Comparison of ENCODE assay signal across 17 cellular contexts in the genomic region with DNA sequence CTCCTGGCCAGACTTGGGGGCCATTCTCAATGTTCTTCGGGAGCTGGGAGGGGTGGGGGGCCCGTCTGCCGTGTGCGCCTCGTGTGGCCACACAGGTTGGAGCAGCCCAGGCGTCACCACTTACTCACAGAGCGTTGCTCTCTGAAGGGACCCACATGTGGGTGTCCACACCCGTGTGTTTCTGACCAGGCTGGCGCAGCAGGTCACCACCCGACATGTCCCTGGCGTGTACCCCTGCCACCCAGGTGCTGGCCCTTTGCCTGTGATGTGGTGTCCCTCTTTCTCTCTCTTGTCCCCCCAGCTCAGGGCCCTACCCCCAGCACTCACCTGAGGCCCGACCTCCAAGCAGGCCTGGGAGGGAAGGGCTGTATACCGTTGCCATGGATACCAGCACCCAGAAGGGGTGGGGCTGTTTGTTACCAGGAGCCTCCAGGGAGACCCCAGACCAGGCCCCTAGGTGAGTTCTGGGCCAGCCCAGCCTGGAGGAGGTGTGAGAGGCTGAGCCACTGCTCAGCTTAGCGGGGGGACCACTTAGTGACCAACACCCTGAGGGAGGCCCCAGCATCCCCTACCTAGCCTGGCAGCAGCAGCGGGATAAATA. TPM values are rescaled to one million over a fixed set of nuclear protein-coding genes. Genes with fewer than 3 reads are reported as not detected.
DNase-seq lines count a peak whose midpoint lies in the region; ATAC-seq lines count a peak whose summit lies in the region.
"Had no signal": no experiment of that assay in that cellular context is flagged by ENCODE, and none has a peak within 500 bp of the region (broad histone marks: within the 10 kb centered on the region; RNA-seq: fewer than 3 reads in every experiment).

No MANE protein-coding gene starts in this region.

- H3K79me2 ChIP-seq in Karpas-422 (ENCODE audit: low read length), result 0 out of 2 replicates have a peak, but pooled peaks cover 4% of the 10 kb centered on the region

- intact Hi-C loops in activated CD4-positive, alpha-beta T cell treated with anti-CD3 and anti-CD28 coated beads, Interleukin-2, amount 10 ng/mL, durations not matched to agents 24 days and 14 days (cut with micrococcal nuclease), result no loop called here

- H3K4me2 ChIP-seq in Karpas-422 (ENCODE audit: low read depth, low read length, poor library complexity, severe bottlenecking), result peak overlapping the region; percentile 87

- ATAC-seq in effector memory CD8-positive, alpha-beta T cell (replicated peaks), result no peak
- no peak for ATAC-seq in stimulated activated effector memory CD8-positive, alpha-beta T cell treated with anti-CD3 and anti-CD28 coated beads, Interleukin-12 subunit alpha, Interleukin-12 subunit beta, amount 100 ng/mL, for 72 hours
- ATAC-seq: heart right ventricle had no signal

- no peak overlapping the region for H3K4me3 Mint-ChIP-seq in activated CD4-positive, alpha-beta T cell treated with anti-CD3 and anti-CD28 coated beads, Interleukin-2, amount 10 ng/mL, durations not matched to agents 24 days and 14 days
- H3K4me3 Mint-ChIP-seq in effector memory CD8-positive, alpha-beta T cell, result peak overlapping the region; percentile 84 to 87
- H3K4me3 Mint-ChIP-seq in stimulated activated effector memory CD8-positive, alpha-beta T cell treated with anti-CD3 and anti-CD28 coated beads, Interleukin-12 subunit alpha, Interleukin-12 subunit beta, amount 100 ng/mL, for 72 hours, result peak overlapping the region; percentile 85

- H3K27me3 Mint-ChIP-seq in activated CD4-positive, alpha-beta T cell treated with anti-CD3 and anti-CD28 coated beads, Interleukin-2, amount 10 ng/mL, durations not matched to agents 24 days and 14 days, result peaks cover 15% of the 10 kb centered on the region
- no peaks in the 10 kb centered on the region for H3K27me3 Mint-ChIP-seq in effector memory CD8-positive, alpha-beta T cell

- no peaks in the 10 kb centered on the region for H3K9me3 ChIP-seq in Karpas-422 (ENCODE audit: low read length)
- H3K9me3 ChIP-seq: heart right ventricle, prostate gland, suprapubic skin had no signal

- peaks cover 30% of the 10 kb centered on the region for H3K4me1 ChIP-seq in Karpas-422 (ENCODE audit: low read length)

- no peak overlapping the region for H3K27ac Mint-ChIP-seq in activated CD4-positive, alpha-beta T cell treated with anti-CD3 and anti-CD28 coated beads, Interleukin-2, amount 10 ng/mL, durations not matched to agents 24 days and 14 days
- H3K27ac Mint-ChIP-seq in effector memory CD8-positive, alpha-beta T cell, result peak overlapping the region in 1 of 2 donors; percentile 89
- H3K27ac Mint-ChIP-seq in stimulated activated effector memory CD8-positive, alpha-beta T cell treated with anti-CD3 and anti-CD28 coated beads, Interleukin-12 subunit alpha, Interleukin-12 subunit beta, amount 100 ng/mL, for 72 hours, result no peak overlapping the region

- H3K9ac ChIP-seq in Karpas-422 (ENCODE audit: low read length), result no peak overlapping the region

- no peak overlapping the region for H3K4me3 ChIP-seq in Karpas-422 (ENCODE audit: low read length)

- H3K9me3 Mint-ChIP-seq in activated CD4-positive, alpha-beta T cell treated with anti-CD3 and anti-CD28 coated beads, Interleukin-2, amount 10 ng/mL, durations not matched to agents 24 days and 14 days, result no peaks in the 10 kb centered on the region
- H3K9me3 Mint-ChIP-seq in effector memory CD8-positive, alpha-beta T cell, result no peaks in the 10 kb centered on the region
- no peaks in the 10 kb centered on the region for H3K9me3 Mint-ChIP-seq in stimulated activated effector memory CD8-positive, alpha-beta T cell treated with anti-CD3 and anti-CD28 coated beads, Interleukin-12 subunit alpha, Interleukin-12 subunit beta, amount 100 ng/mL, for 72 hours

- H2AFZ ChIP-seq in Karpas-422 (ENCODE audit: low read length), result no peak overlapping the region

- H3K36me3 ChIP-seq in Karpas-422 (ENCODE audit: insufficient read depth, low read length), result no peaks in the 10 kb centered on the region
- H3K36me3 ChIP-seq: prostate gland, suprapubic skin had no signal

- peaks cover 6% of the 10 kb centered on the region for H3K36me3 Mint-ChIP-seq in activated CD4-positive, alpha-beta T cell treated with anti-CD3 and anti-CD28 coated beads, Interleukin-2, amount 10 ng/mL, durations not matched to agents 24 days and 14 days (ENCODE audit: low read depth)
- peaks cover 25% of the 10 kb centered on the region for H3K36me3 Mint-ChIP-seq in effector memory CD8-positive, alpha-beta T cell (ENCODE audit: insufficient read depth)
- H3K36me3 Mint-ChIP-seq in stimulated activated effector memory CD8-positive, alpha-beta T cell treated with anti-CD3 and anti-CD28 coated beads, Interleukin-12 subunit alpha, Interleukin-12 subunit beta, amount 100 ng/mL, for 72 hours, result peaks cover 26% of the 10 kb centered on the region

- H3K9me2 ChIP-seq in Karpas-422 (replicated peaks; ENCODE audit: insufficient read depth, low read length), result no peaks in the 10 kb centered on the region

- no peaks in the 10 kb centered on the region for H3K27me3 ChIP-seq in Karpas-422 (ENCODE audit: low read length)

- peak; percentile 69 for DNase-seq in activated CD4-positive, alpha-beta T cell treated with anti-CD3 and anti-CD28 coated beads, Interleukin-2, amount 10 ng/mL, durations not matched to agents 24 days and 14 days
- no peak for DNase-seq in activated CD4-positive, alpha-beta T cell treated with anti-CD3 and anti-CD28 coated beads for 4 hours
- DNase-seq in Karpas-422 (no peak), NCI-H2171 treated with DMSO at 0.1 percent for 48 hours (lab: John Stamatoyannopoulos, UW) (no peak), NCI-H2029 treated with DMSO at 0.1 percent for 48 hours (lab: John Stamatoyannopoulos, UW) (no peak), inferior parietal cortex (ENCODE audit: extremely low spot score) (no peak)
- DNase-seq in effector memory CD8-positive, alpha-beta T cell, result no peak
- DNase-seq in stimulated activated effector memory CD8-positive, alpha-beta T cell treated with anti-CD3 and anti-CD28 coated beads, Interleukin-12 subunit alpha, Interleukin-12 subunit beta, amount 100 ng/mL, for 72 hours (ENCODE audit: low spot score in 2 of 2), result peak in 1 of 2 donors; percentile 54
- DNase-seq: ACHN; activated CD8-positive, alpha-beta memory T cell treated with anti-CD3 and anti-CD28 coated beads for 24 hours; activated gamma-delta T cell treated with Interleukin-2 at 50 U/mL for 16 hours; COR-L47; dermis blood vessel endothelial cell; heart right ventricle had no signal

- no peak overlapping the region for H3K27ac ChIP-seq in Karpas-422 (ENCODE audit: low read length)

- H3K4me1 Mint-ChIP-seq in activated CD4-positive, alpha-beta T cell treated with anti-CD3 and anti-CD28 coated beads, Interleukin-2, amount 10 ng/mL, durations not matched to agents 24 days and 14 days, result peaks cover 11% of the 10 kb centered on the region
- H3K4me1 Mint-ChIP-seq in effector memory CD8-positive, alpha-beta T cell (ENCODE audit: low read depth in 2 of 2), result peaks cover 5 to 16% of the 10 kb centered on the region in 2 donors
- peaks cover 20% of the 10 kb centered on the region for H3K4me1 Mint-ChIP-seq in stimulated activated effector memory CD8-positive, alpha-beta T cell treated with anti-CD3 and anti-CD28 coated beads, Interleukin-12 subunit alpha, Interleukin-12 subunit beta, amount 100 ng/mL, for 72 hours

- H4K20me1 ChIP-seq in Karpas-422 (ENCODE audit: insufficient read depth, low read depth, low read length), result peaks cover 10% of the 10 kb centered on the region; the same call in 1 of the 2 replicates

RNA-seq across cellular contexts. Expression of a gene that starts 1.4 kb away (rescaled TPM):
- total RNA-seq in activated CD4-positive, alpha-beta T cell treated with anti-CD3 and anti-CD28 coated beads, Interleukin-2, amount 10 ng/mL, durations not matched to agents 24 days and 14 days, result 0.47 and 1.1 TPM in 2 replicates
- total RNA-seq in Karpas-422 (2014; rRNA removed; shearing (Covaris generic); ENCODE audit: low replicate concordance), result 6.2 and 14.3 TPM in 2 replicates

RNA-seq across cellular contexts. Expression of a gene that starts 1.6 kb away (rescaled TPM):
- 21.8 and 23.1 TPM in 2 replicates for total RNA-seq in activated CD4-positive, alpha-beta T cell treated with anti-CD3 and anti-CD28 coated beads, Interleukin-2, amount 10 ng/mL, durations not matched to agents 24 days and 14 days
- 13.8 and 29.1 TPM in 2 replicates for total RNA-seq in Karpas-422 (2014; rRNA removed; shearing (Covaris generic); ENCODE audit: low replicate concordance)

RNA-seq across cellular contexts. Expression of a gene that starts 17.1 kb away (rescaled TPM):
- 54.8 and 57.4 TPM in 2 replicates for total RNA-seq in activated CD4-positive, alpha-beta T cell treated with anti-CD3 and anti-CD28 coated beads, Interleukin-2, amount 10 ng/mL, durations not matched to agents 24 days and 14 days
- 8.7 and 20.9 TPM in 2 replicates for total RNA-seq in Karpas-422 (2014; rRNA removed; shearing (Covaris generic); ENCODE audit: low replicate concordance)

RNA-seq across cellular contexts. Expression of a gene that starts 21.8 kb away (rescaled TPM):
- total RNA-seq in activated CD4-positive, alpha-beta T cell treated with anti-CD3 and anti-CD28 coated beads, Interleukin-2, amount 10 ng/mL, durations not matched to agents 24 days and 14 days, result 2.1 and 2.3 TPM in 2 replicates
- 0.37 and 4.6 TPM in 2 replicates for total RNA-seq in Karpas-422 (2014; rRNA removed; shearing (Covaris generic); ENCODE audit: low replicate concordance)
- total RNA-seq: HT1080 had no signal

RNA-seq across cellular contexts. Expression of a gene that starts 23.7 kb away (rescaled TPM):
- total RNA-seq in activated CD4-positive, alpha-beta T cell treated with anti-CD3 and anti-CD28 coated beads, Interleukin-2, amount 10 ng/mL, durations not matched to agents 24 days and 14 days, result 70.8 and 94.4 TPM in 2 replicates
- total RNA-seq in Karpas-422 (2014; rRNA removed; shearing (Covaris generic); ENCODE audit: low replicate concordance), result 8.5 and 53.1 TPM in 2 replicates
